1 cellular context compared by ENCODE assay signal in the genomic region with DNA sequence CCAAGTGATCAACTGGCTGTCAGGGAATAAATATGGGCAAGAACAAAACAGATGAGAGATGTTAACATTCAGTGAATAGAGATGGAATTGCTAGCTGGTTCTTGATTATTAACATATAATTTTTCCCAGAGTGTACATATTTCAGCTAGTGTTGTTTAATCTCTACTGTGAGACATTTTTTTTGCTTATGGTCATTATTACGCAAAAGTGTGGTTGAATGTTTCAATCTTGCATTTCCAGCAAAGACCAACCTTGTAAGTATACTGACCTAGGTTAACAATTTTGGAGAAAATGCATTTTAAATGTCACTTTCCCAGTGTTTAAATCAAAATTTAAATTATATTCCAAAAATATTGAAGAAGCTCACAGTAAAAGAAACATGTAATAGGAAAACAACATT.
TF ChIP-seq lines count a peak whose summit lies in the region.

No MANE protein-coding gene starts in this region.

TF ChIP-seq in GM12878, 131 proteins besides CTCF, POLR2A, EP300 and RAD21 (continued from another document):
- TF ChIP-seq, protein P1, sequence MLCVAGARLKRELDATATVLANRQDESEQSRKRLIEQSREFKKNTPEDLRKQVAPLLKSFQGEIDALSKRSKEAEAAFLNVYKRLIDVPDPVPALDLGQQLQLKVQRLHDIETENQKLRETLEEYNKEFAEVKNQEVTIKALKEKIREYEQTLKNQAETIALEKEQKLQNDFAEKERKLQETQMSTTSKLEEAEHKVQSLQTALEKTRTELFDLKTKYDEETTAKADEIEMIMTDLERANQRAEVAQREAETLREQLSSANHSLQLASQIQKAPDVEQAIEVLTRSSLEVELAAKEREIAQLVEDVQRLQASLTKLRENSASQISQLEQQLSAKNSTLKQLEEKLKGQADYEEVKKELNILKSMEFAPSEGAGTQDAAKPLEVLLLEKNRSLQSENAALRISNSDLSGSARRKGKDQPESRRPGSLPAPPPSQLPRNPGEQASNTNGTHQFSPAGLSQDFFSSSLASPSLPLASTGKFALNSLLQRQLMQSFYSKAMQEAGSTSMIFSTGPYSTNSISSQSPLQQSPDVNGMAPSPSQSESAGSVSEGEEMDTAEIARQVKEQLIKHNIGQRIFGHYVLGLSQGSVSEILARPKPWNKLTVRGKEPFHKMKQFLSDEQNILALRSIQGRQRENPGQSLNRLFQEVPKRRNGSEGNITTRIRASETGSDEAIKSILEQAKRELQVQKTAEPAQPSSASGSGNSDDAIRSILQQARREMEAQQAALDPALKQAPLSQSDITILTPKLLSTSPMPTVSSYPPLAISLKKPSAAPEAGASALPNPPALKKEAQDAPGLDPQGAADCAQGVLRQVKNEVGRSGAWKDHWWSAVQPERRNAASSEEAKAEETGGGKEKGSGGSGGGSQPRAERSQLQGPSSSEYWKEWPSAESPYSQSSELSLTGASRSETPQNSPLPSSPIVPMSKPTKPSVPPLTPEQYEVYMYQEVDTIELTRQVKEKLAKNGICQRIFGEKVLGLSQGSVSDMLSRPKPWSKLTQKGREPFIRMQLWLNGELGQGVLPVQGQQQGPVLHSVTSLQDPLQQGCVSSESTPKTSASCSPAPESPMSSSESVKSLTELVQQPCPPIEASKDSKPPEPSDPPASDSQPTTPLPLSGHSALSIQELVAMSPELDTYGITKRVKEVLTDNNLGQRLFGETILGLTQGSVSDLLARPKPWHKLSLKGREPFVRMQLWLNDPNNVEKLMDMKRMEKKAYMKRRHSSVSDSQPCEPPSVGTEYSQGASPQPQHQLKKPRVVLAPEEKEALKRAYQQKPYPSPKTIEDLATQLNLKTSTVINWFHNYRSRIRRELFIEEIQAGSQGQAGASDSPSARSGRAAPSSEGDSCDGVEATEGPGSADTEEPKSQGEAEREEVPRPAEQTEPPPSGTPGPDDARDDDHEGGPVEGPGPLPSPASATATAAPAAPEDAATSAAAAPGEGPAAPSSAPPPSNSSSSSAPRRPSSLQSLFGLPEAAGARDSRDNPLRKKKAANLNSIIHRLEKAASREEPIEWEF (IDR thresholded peaks at IDR 0.05; ENCODE audit: insufficient replicate concordance, low read depth, low read length): no peak
- TF ChIP-seq CBX3 (IDR thresholded peaks at IDR 0.05; ENCODE audit: borderline replicate concordance, low read depth) (no peak), NR2C1 (IDR thresholded peaks at IDR 0.05) (no peak), ZNF24 (IDR thresholded peaks at IDR 0.05) (no peak), CREM (IDR thresholded peaks at IDR 0.05; ENCODE audit: low read depth) (no peak), YBX1 (IDR thresholded peaks at IDR 0.05) (no peak), MXI1 (IDR thresholded peaks at IDR 0.05; ENCODE audit: low read depth, low read length) (no peak), BRCA1 (IDR thresholded peaks at IDR 0.05; ENCODE audit: low read depth, low read length) (no peak)
- TF ChIP-seq, protein P2, sequence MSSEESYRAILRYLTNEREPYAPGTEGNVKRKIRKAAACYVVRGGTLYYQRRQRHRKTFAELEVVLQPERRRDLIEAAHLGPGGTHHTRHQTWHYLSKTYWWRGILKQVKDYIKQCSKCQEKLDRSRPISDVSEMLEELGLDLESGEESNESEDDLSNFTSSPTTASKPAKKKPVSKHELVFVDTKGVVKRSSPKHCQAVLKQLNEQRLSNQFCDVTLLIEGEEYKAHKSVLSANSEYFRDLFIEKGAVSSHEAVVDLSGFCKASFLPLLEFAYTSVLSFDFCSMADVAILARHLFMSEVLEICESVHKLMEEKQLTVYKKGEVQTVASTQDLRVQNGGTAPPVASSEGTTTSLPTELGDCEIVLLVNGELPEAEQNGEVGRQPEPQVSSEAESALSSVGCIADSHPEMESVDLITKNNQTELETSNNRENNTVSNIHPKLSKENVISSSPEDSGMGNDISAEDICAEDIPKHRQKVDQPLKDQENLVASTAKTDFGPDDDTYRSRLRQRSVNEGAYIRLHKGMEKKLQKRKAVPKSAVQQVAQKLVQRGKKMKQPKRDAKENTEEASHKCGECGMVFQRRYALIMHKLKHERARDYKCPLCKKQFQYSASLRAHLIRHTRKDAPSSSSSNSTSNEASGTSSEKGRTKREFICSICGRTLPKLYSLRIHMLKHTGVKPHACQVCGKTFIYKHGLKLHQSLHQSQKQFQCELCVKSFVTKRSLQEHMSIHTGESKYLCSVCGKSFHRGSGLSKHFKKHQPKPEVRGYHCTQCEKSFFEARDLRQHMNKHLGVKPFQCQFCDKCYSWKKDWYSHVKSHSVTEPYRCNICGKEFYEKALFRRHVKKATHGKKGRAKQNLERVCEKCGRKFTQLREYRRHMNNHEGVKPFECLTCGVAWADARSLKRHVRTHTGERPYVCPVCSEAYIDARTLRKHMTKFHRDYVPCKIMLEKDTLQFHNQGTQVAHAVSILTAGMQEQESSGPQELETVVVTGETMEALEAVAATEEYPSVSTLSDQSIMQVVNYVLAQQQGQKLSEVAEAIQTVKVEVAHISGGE (CRISPR knock-in tag; IDR thresholded peaks at IDR 0.05): no peak
- TF ChIP-seq, protein P3, sequence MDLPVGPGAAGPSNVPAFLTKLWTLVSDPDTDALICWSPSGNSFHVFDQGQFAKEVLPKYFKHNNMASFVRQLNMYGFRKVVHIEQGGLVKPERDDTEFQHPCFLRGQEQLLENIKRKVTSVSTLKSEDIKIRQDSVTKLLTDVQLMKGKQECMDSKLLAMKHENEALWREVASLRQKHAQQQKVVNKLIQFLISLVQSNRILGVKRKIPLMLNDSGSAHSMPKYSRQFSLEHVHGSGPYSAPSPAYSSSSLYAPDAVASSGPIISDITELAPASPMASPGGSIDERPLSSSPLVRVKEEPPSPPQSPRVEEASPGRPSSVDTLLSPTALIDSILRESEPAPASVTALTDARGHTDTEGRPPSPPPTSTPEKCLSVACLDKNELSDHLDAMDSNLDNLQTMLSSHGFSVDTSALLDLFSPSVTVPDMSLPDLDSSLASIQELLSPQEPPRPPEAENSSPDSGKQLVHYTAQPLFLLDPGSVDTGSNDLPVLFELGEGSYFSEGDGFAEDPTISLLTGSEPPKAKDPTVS (IDR thresholded peaks at IDR 0.05; ENCODE audit: low read depth, low read length): no peak
